In the genomic region with DNA sequence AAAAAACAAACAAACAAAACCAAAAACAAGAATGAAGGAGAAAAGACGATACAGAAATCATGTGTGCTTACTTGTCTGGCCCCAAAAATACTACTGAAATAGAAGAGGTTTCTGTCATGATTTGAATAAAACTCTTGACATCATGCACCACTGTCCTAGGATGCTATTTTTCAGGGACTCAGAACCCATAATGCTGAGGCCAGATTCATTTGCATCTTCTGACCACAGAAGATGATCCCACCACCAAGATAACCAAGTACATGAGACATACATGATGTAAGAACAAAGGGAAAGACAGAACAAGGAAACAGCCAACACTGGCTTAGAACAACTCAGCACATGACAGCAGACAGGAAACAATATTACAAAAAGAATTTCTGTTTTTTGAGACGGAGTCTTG, we compare ENCODE assay signal across 15 cellular contexts. TPM values are rescaled to one million over a fixed set of nuclear protein-coding genes. Genes with fewer than 3 reads are reported as not detected.
A peak's percentile ranks its signal among the peaks of the same experiment; 100 is the strongest.
DNase-seq lines count a peak whose midpoint lies in the region; ATAC-seq and TF ChIP-seq lines count a peak whose summit lies in the region.
"Had no signal": no experiment of that assay in that cellular context is flagged by ENCODE, and none has a peak within 500 bp of the region (broad histone marks: within the 10 kb centered on the region; RNA-seq: fewer than 3 reads in every experiment).

No MANE protein-coding gene starts in this region.

- DNase-seq in GM06990 (ENCODE audit: extremely low read depth, insufficient read length): peak; percentile 36
- DNase-seq in activated CD4-positive, alpha-beta memory T cell treated with anti-CD3 and anti-CD28 coated beads, Interleukin-2, amount 10 ng/mL, durations not matched to agents 7 days and 5 days: no peak
- DNase-seq in neural progenitor cell (ENCODE audit: low spot score): no peak
- DNase-seq in foreskin fibroblast: no peak
- no peak for DNase-seq in ACHN
- no peak for DNase-seq in H4 (ENCODE audit: low spot score)
- DNase-seq: DMS53; naive B cell; NCI-H1417 treated with DMSO at 0.1 percent for 48 hours; stimulated activated CD4-positive, alpha-beta T cell treated with anti-CD3 and anti-CD28 coated beads, Interleukin-2, amount 100 ng/mL, for 24 hours had no signal

- POLR2A ChIA-PET in activated CD4-positive, alpha-beta memory T cell treated with anti-CD3 and anti-CD28 coated beads, Interleukin-2, amount 10 ng/mL, durations not matched to agents 7 days and 5 days (lab: Charles Lee): interaction anchor here (1.2 kb wide), 1 partner anchor 37 kb away, joined by 3 read pairs; the partner anchor contains the start of gene ZNF587

- H3K9ac ChIP-seq in neural progenitor cell: no peak overlapping the region

- H3K36me3 ChIP-seq in GM06990 (ENCODE audit: control insufficient read depth, insufficient read depth, low read length) (peaks cover 7% of the 10 kb centered on the region), neural progenitor cell (no peaks in the 10 kb centered on the region)

- H3K4me3 ChIP-seq in GM06990 (replicated peaks; ENCODE audit: low read depth, low read length) (no peak overlapping the region), neural progenitor cell (no peak overlapping the region), foreskin fibroblast (ENCODE audit: low read depth in 1 of 2, low read length in 2 of 2) (no peak overlapping the region)
- H3K4me3 ChIP-seq: thyroid gland had no signal

- H3K9me3 Mint-ChIP-seq in activated CD4-positive, alpha-beta memory T cell treated with anti-CD3 and anti-CD28 coated beads, Interleukin-2, amount 10 ng/mL, durations not matched to agents 7 days and 5 days: peaks cover 4% of the 10 kb centered on the region
- H3K9me3 Mint-ChIP-seq in neural progenitor cell: no peaks in the 10 kb centered on the region
- H3K9me3 Mint-ChIP-seq: naive B cell had no signal

- peaks cover 58% of the 10 kb centered on the region for H3K36me3 Mint-ChIP-seq in activated CD4-positive, alpha-beta memory T cell treated with anti-CD3 and anti-CD28 coated beads, Interleukin-2, amount 10 ng/mL, durations not matched to agents 7 days and 5 days (ENCODE audit: low read depth)
- H3K36me3 Mint-ChIP-seq in neural progenitor cell: peaks cover 31% of the 10 kb centered on the region

- peak overlapping the region; percentile 13 for H3K4me3 Mint-ChIP-seq in activated CD4-positive, alpha-beta memory T cell treated with anti-CD3 and anti-CD28 coated beads, Interleukin-2, amount 10 ng/mL, durations not matched to agents 7 days and 5 days
- peak overlapping the region; percentile 16 for H3K4me3 Mint-ChIP-seq in neural progenitor cell

- no peak overlapping the region for H2AFZ ChIP-seq in neural progenitor cell (replicated peaks)

- in situ Hi-C loops in ACHN (cut with HindIII; ENCODE audit: low pct_ligation_motif_present, low pct_unique_long_range_greater_than_20kb, low sequenced_read_pairs): no loop called here

- no peak for TF ChIP-seq CTCF in GM06990 (IDR thresholded peaks at IDR 0.05; ENCODE audit: insufficient read depth, low read length, poor library complexity, severe bottlenecking)
- no peak for TF ChIP-seq CTCF in neural progenitor cell (IDR thresholded peaks at IDR 0.05)
- no peak for TF ChIP-seq CTCF in foreskin fibroblast (IDR thresholded peaks at IDR 0.05; ENCODE audit: low read depth, low read length)

- ATAC-seq in HG02610 (IDR thresholded peaks at IDR 0.05; ENCODE audit: unreplicated experiment) (peak; percentile 55), HG03342 (IDR thresholded peaks at IDR 0.05; ENCODE audit: unreplicated experiment) (no peak)
- ATAC-seq: activated CD4-positive, CD25-positive, alpha-beta regulatory T cell treated with anti-CD3 and anti-CD28 coated beads, Interleukin-2, amount 50 U/mL, for 24 hours; Panc1 had no signal

- H3K27ac ChIP-seq in neural progenitor cell: no peak overlapping the region
- H3K27ac ChIP-seq: thyroid gland had no signal

- no peak overlapping the region for H3K4me2 ChIP-seq in neural progenitor cell

- H3K4me1 ChIP-seq in neural progenitor cell: no peaks in the 10 kb centered on the region

- no peaks in the 10 kb centered on the region for H3K9me3 ChIP-seq in neural progenitor cell (ENCODE audit: low read depth)
- H3K9me3 ChIP-seq: thyroid gland had no signal

- peak overlapping the region; percentile 36 for H3K27ac Mint-ChIP-seq in activated CD4-positive, alpha-beta memory T cell treated with anti-CD3 and anti-CD28 coated beads, Interleukin-2, amount 10 ng/mL, durations not matched to agents 7 days and 5 days
- H3K27ac Mint-ChIP-seq in neural progenitor cell: no peak overlapping the region

- H3K27me3 ChIP-seq in GM06990 (replicated peaks; ENCODE audit: control insufficient read depth, insufficient read depth, low read length): no peaks in the 10 kb centered on the region
- no peaks in the 10 kb centered on the region for H3K27me3 ChIP-seq in neural progenitor cell
- H3K27me3 ChIP-seq: thyroid gland had no signal

- CTCF ChIA-PET in activated CD4-positive, alpha-beta memory T cell treated with anti-CD3 and anti-CD28 coated beads, Interleukin-2, amount 10 ng/mL, durations not matched to agents 7 days and 5 days (lab: Charles Lee): interaction anchor here (0.7 kb wide), 2 partner anchors 637 to 652 kb away, joined by 3 to 4 read pairs; no protein-coding TSS in a partner anchor

- peaks cover 32% of the 10 kb centered on the region for H3K79me2 ChIP-seq in neural progenitor cell (ENCODE audit: low read depth)

- no peaks in the 10 kb centered on the region for H3K27me3 Mint-ChIP-seq in activated CD4-positive, alpha-beta memory T cell treated with anti-CD3 and anti-CD28 coated beads, Interleukin-2, amount 10 ng/mL, durations not matched to agents 7 days and 5 days
- H3K27me3 Mint-ChIP-seq in neural progenitor cell (ENCODE audit: insufficient read depth, low read depth): no peaks in the 10 kb centered on the region
- H3K27me3 Mint-ChIP-seq: naive B cell had no signal

- H3F3A ChIP-seq in neural progenitor cell (ENCODE audit: low read depth): no peaks in the 10 kb centered on the region

- H3K4me1 Mint-ChIP-seq in activated CD4-positive, alpha-beta memory T cell treated with anti-CD3 and anti-CD28 coated beads, Interleukin-2, amount 10 ng/mL, durations not matched to agents 7 days and 5 days: peaks cover 42% of the 10 kb centered on the region
- peaks cover 17% of the 10 kb centered on the region for H3K4me1 Mint-ChIP-seq in neural progenitor cell

- H4K20me1 ChIP-seq in neural progenitor cell (ENCODE audit: low read depth): peaks cover 14% of the 10 kb centered on the region

RNA-seq across cellular contexts. Expression of gene ZNF552, which starts 2.5 kb away (rescaled TPM):
- 1 to 10 TPM; 8.4 to 8.6 TPM for total RNA-seq in activated CD4-positive, alpha-beta memory T cell treated with anti-CD3 and anti-CD28 coated beads, Interleukin-2, amount 10 ng/mL, durations not matched to agents 7 days and 5 days
- 5.5 and 11.3 TPM in 2 replicates for total RNA-seq in neural progenitor cell (ENCODE audit: low replicate concordance)
- total RNA-seq in H4 (2014; rRNA removed; shearing (Covaris generic)): 3.9 and 4.3 TPM in 2 replicates

RNA-seq across cellular contexts. Expression of gene ZNF587B, which starts 17.9 kb away (rescaled TPM):
- 10 to 100 TPM; 14.0 to 14.6 TPM for total RNA-seq in activated CD4-positive, alpha-beta memory T cell treated with anti-CD3 and anti-CD28 coated beads, Interleukin-2, amount 10 ng/mL, durations not matched to agents 7 days and 5 days
- 16.4 and 24.7 TPM in 2 replicates for total RNA-seq in neural progenitor cell (ENCODE audit: low replicate concordance)
- total RNA-seq in H4 (2014; rRNA removed; shearing (Covaris generic)): 7.4 and 11.9 TPM in 2 replicates

RNA-seq across cellular contexts. Expression of gene ZNF587, which starts 37.5 kb away (rescaled TPM):
- total RNA-seq in activated CD4-positive, alpha-beta memory T cell treated with anti-CD3 and anti-CD28 coated beads, Interleukin-2, amount 10 ng/mL, durations not matched to agents 7 days and 5 days: 10 to 100 TPM; 34.9 to 36.2 TPM
- total RNA-seq in neural progenitor cell (ENCODE audit: low replicate concordance): 30.4 and 48.2 TPM in 2 replicates
- 4.3 and 11.9 TPM in 2 replicates for total RNA-seq in H4 (2014; rRNA removed; shearing (Covaris generic))

RNA-seq across cellular contexts. Expression of gene ZNF586, which starts 42.7 kb away (rescaled TPM):
- 10 to 100 TPM; 20.1 to 21.8 TPM for total RNA-seq in activated CD4-positive, alpha-beta memory T cell treated with anti-CD3 and anti-CD28 coated beads, Interleukin-2, amount 10 ng/mL, durations not matched to agents 7 days and 5 days
- total RNA-seq in neural progenitor cell (ENCODE audit: low replicate concordance): 19.8 and 21.6 TPM in 2 replicates
- 12.7 and 19.3 TPM in 2 replicates for total RNA-seq in H4 (2014; rRNA removed; shearing (Covaris generic))
